8 cellular contexts compared by ENCODE assay signal in the genomic region with DNA sequence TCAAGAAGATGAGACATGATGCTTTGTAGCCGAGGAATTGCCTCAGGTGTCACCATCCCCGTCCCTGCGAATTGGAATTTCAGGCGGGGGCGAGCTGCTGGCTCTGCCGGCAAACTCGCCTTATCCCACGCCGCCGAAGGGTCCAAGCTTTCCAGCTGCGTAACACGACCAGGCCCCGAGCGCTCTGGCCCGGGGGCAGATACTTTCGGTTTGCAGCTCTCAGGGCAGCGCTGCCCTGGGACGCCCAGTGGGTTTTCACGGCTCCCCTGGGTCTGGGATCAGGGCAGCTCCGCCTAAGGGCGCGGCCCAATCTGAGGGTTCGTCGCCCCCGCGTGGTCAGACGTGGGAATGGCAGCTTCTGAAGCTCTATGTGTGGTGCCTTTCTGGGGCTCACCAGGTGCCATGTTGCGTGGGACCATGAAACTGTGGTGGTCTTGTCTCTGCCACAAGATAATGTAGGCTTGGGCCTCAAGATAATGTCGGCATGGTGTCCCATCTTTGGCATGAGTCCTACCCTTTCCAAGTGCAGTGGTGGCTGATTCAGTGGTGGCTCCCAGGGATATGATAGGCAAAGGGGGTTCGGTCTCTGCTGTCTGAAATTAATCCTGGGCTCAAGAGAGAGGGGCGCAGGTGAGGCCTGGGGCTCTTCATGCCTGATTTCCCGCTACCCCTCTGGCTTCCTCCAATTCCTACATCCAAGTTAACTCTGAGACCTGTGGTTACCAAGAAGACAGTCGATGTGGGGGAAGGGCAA. TPM values are rescaled to one million over a fixed set of nuclear protein-coding genes. Genes with fewer than 3 reads are reported as not detected.
DNase-seq lines count a peak whose midpoint lies in the region; ATAC-seq, FAIRE-seq and TF ChIP-seq lines count a peak whose summit lies in the region.

No MANE protein-coding gene starts in this region.

- H3K27ac ChIP-seq in Karpas-422 (ENCODE audit: low read length) (no peak overlapping the region), RWPE2 (ENCODE audit: poor library complexity, severe bottlenecking) (no peak overlapping the region), stomach smooth muscle (ENCODE audit: low read length) (peak overlapping the region; percentile 69)

- peaks cover 18% of the 10 kb centered on the region for H3K4me1 ChIP-seq in Karpas-422 (ENCODE audit: low read length)
- H3K4me1 ChIP-seq in RWPE2 (ENCODE audit: insufficient read depth, poor library complexity, severe bottlenecking): peaks cover 5% of the 10 kb centered on the region
- H3K4me1 ChIP-seq in neuron (ENCODE audit: insufficient read depth, low read length): no peaks in the 10 kb centered on the region
- peaks cover 8% of the 10 kb centered on the region for H3K4me1 ChIP-seq in stomach smooth muscle (ENCODE audit: control insufficient read depth, insufficient read depth, low read length)

- H3K4me3 ChIP-seq in Karpas-422 (ENCODE audit: low read length) (peak overlapping the region; percentile 61; the same call in 1 of the 2 replicates), RWPE2 (ENCODE audit: severe bottlenecking) (peak overlapping the region; percentile 51), neuron (ENCODE audit: low read length) (peak overlapping the region; percentile 31), stomach smooth muscle (ENCODE audit: low read length in 2 of 2) (peak overlapping the region; percentile 53 to 86)

- no peaks in the 10 kb centered on the region for H3K9me2 ChIP-seq in Karpas-422 (replicated peaks; ENCODE audit: insufficient read depth, low read length)

- H3K9ac ChIP-seq in Karpas-422 (ENCODE audit: low read length): peak overlapping the region; percentile 52
- peak overlapping the region; percentile 66 to 92 for H3K9ac ChIP-seq in stomach smooth muscle (ENCODE audit: low read length in 2 of 2)

- no peaks in the 10 kb centered on the region for H3K36me3 ChIP-seq in Karpas-422 (ENCODE audit: insufficient read depth, low read length)
- H3K36me3 ChIP-seq in RWPE2 (ENCODE audit: low read depth): no peaks in the 10 kb centered on the region
- no peaks in the 10 kb centered on the region for H3K36me3 ChIP-seq in neuron (ENCODE audit: insufficient read depth, low read length)
- H3K36me3 ChIP-seq in stomach smooth muscle (ENCODE audit: control insufficient read depth in 2 of 2, insufficient read depth in 2 of 2, low read length in 2 of 2): no peaks in the 10 kb centered on the region

- no peak for FAIRE-seq in frontal cortex (lab: Jason Lieb, UNC)

- H3K79me2 ChIP-seq in Karpas-422 (ENCODE audit: low read length): no peaks in the 10 kb centered on the region

- H3K27me3 ChIP-seq in Karpas-422 (ENCODE audit: low read length): no peaks in the 10 kb centered on the region
- H3K27me3 ChIP-seq in RWPE2 (ENCODE audit: insufficient read depth, poor library complexity, severe bottlenecking): no peaks in the 10 kb centered on the region
- H3K27me3 ChIP-seq in neuron (ENCODE audit: insufficient read depth, low read length): no peaks in the 10 kb centered on the region
- H3K27me3 ChIP-seq in stomach smooth muscle (ENCODE audit: control insufficient read depth in 1 of 2, insufficient read depth in 2 of 2, low read length in 2 of 2): no peaks in the 10 kb centered on the region

- in situ Hi-C loops in Caki2 (cut with HindIII; ENCODE audit: low pct_unique_long_range_greater_than_20kb, low sequenced_read_pairs): no loop called here

- H2AFZ ChIP-seq in Karpas-422 (ENCODE audit: low read length): no peak overlapping the region; the same call in 1 of the 2 replicates
- peak overlapping the region; percentile 29 for H2AFZ ChIP-seq in neuron (ENCODE audit: low read depth, low read length)

- TF ChIP-seq CTCF in RWPE2 (IDR thresholded peaks at IDR 0.05; ENCODE audit: poor library complexity, severe bottlenecking): peak; percentile 100

- H3K9me3 ChIP-seq in Karpas-422 (ENCODE audit: low read length): no peaks in the 10 kb centered on the region
- H3K9me3 ChIP-seq in RWPE2 (ENCODE audit: severe bottlenecking): no peaks in the 10 kb centered on the region
- H3K9me3 ChIP-seq in neuron (ENCODE audit: low read length): no peaks in the 10 kb centered on the region
- H3K9me3 ChIP-seq in stomach smooth muscle (ENCODE audit: control insufficient read depth in 2 of 2, low read length in 2 of 2): no peaks in the 10 kb centered on the region

- DNase-seq in Caki2 (ENCODE audit: low read depth) (peak; percentile 72), Karpas-422 (peak; percentile 92), RWPE2 (ENCODE audit: low spot score) (peak; percentile 97), frontal cortex (ENCODE audit: low spot score in 2 of 2) (peak; percentile 54 to 81)
- DNase-seq in activated gamma-delta T cell treated with anti-CD3 and anti-CD28 coated beads, Interleukin-2, amount 50 U/mL, for 16 hours (ENCODE audit: low read depth): peak; percentile 83

- ATAC-seq in GM21515 (IDR thresholded peaks at IDR 0.05; ENCODE audit: unreplicated experiment): peak; percentile 82
- ATAC-seq in RWPE2 (ENCODE audit: low read depth): peak; percentile 98

- peak overlapping the region; percentile 67 for H3K4me2 ChIP-seq in Karpas-422 (ENCODE audit: low read depth, low read length, poor library complexity, severe bottlenecking)

- H4K20me1 ChIP-seq in Karpas-422 (ENCODE audit: insufficient read depth, low read depth, low read length): no peaks in the 10 kb centered on the region

RNA-seq across cellular contexts. Expression of a gene that starts 21.0 kb away (rescaled TPM):
- 66.4 and 89.4 TPM in 2 replicates for total RNA-seq in Caki2 (2014; rRNA removed; shearing (Covaris generic); ENCODE audit: low replicate concordance)
- total RNA-seq in Karpas-422 (2014; rRNA removed; shearing (Covaris generic); ENCODE audit: low replicate concordance): 53.4 and 80.1 TPM in 2 replicates
- total RNA-seq in frontal cortex: 10.2 TPM

RNA-seq across cellular contexts. Expression of a gene that starts 28.8 kb away (rescaled TPM):
- total RNA-seq in Caki2 (2014; rRNA removed; shearing (Covaris generic); ENCODE audit: low replicate concordance): 2.5 and 21.5 TPM in 2 replicates
- 0.22 TPM in 1 of 2 replicates, not detected in the other for total RNA-seq in Karpas-422 (2014; rRNA removed; shearing (Covaris generic); ENCODE audit: low replicate concordance)
- 2.9 TPM for total RNA-seq in frontal cortex

RNA-seq across cellular contexts. Expression of a gene that starts 32.6 kb away (rescaled TPM):
- total RNA-seq in Caki2 (2014; rRNA removed; shearing (Covaris generic); ENCODE audit: low replicate concordance): not detected in 2 replicates
- not detected in 2 replicates for total RNA-seq in Karpas-422 (2014; rRNA removed; shearing (Covaris generic); ENCODE audit: low replicate concordance)
- 3.3 TPM for total RNA-seq in frontal cortex

RNA-seq across cellular contexts. Expression of a gene that starts 58.8 kb away (rescaled TPM):
- not detected in 2 replicates for total RNA-seq in Caki2 (2014; rRNA removed; shearing (Covaris generic); ENCODE audit: low replicate concordance)
- total RNA-seq in Karpas-422 (2014; rRNA removed; shearing (Covaris generic); ENCODE audit: low replicate concordance): not detected in 2 replicates
- total RNA-seq in frontal cortex: not detected
